Comparison of ENCODE assay signal across 14 cellular contexts in the genomic region with DNA sequence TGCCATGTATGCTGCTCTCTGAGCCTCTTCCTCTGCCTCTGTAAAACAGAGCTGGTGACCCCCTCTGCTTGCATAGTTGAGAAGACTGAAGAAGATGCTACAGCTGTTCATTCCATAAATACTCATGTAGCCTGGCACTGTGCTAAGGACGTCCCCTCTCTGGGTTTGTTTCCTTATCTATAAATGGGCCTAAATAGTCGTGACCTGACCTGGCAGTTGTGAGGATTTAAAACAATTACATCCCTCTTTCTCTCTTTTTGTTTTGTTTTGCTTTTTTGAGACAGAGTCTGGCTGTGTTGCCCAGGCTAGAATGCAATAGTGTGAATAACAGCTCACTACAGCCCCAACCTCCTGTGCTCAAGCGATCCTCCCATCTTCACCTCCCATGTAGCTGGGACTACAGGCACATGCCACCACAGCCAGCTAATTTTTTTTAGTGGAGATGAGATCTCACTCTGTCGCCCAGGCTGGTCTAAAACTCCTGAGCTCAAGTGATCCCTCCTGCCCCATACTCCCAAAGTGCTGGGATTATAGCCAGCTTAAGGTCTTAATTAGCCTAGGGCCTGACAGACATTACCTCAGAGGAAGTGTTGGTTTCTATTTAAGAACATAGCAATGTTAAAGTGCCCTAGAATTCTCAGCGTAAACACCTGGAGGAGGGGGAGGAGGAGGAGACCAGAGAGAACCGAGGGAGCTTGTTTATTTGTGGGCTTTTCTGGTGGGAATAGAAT. TPM values are rescaled to one million over a fixed set of nuclear protein-coding genes. Genes with fewer than 3 reads are reported as not detected.
A peak's percentile ranks its signal among the peaks of the same experiment; 100 is the strongest.
DNase-seq lines count a peak whose midpoint lies in the region; ATAC-seq and TF ChIP-seq lines count a peak whose summit lies in the region.
"Had no signal": no experiment of that assay in that cellular context is flagged by ENCODE, and none has a peak within 500 bp of the region (broad histone marks: within the 10 kb centered on the region; RNA-seq: fewer than 3 reads in every experiment).

No MANE protein-coding gene starts in this region.

- DNase-seq in activated CD8-positive, alpha-beta T cell treated with anti-CD3 and anti-CD28 coated beads, Interleukin-2, amount 10 ng/mL, durations not matched to agents 7 days and 5 days, result no peak
- no peak for DNase-seq in activated CD8-positive, alpha-beta T cell treated with anti-CD3 and anti-CD28 coated beads for 36 hours
- DNase-seq in NCI-H82 (lab: John Stamatoyannopoulos, UW) (peak; percentile 96), myocyte (ENCODE audit: low read depth) (peak; percentile 80), ecto neural progenitor cell (ENCODE audit: low spot score) (no peak), iPS-NIHi11 (ENCODE audit: low spot score) (no peak)
- DNase-seq: AML-193; CD4-positive, alpha-beta T cell; EL; IMR-90; NCI-H1417; NCI-H1930; NCI-H524 had no signal

- no peak for ATAC-seq in activated CD8-positive, alpha-beta T cell treated with anti-CD3 and anti-CD28 coated beads, Interleukin-2, amount 10 ng/mL, durations not matched to agents 7 days and 5 days
- no peak for ATAC-seq in activated CD8-positive, alpha-beta T cell treated with anti-CD3 and anti-CD28 coated beads for 36 hours
- ATAC-seq in GM19455 (IDR thresholded peaks at IDR 0.05; ENCODE audit: unreplicated experiment), result no peak

- no peaks in the 10 kb centered on the region for H3K27me3 Mint-ChIP-seq in activated CD8-positive, alpha-beta T cell treated with anti-CD3 and anti-CD28 coated beads, Interleukin-2, amount 10 ng/mL, durations not matched to agents 7 days and 5 days (ENCODE audit: low read depth)
- no peaks in the 10 kb centered on the region for H3K27me3 Mint-ChIP-seq in activated CD8-positive, alpha-beta T cell treated with anti-CD3 and anti-CD28 coated beads for 36 hours
- H3K27me3 Mint-ChIP-seq: CD4-positive, alpha-beta T cell had no signal

- peaks cover 28% of the 10 kb centered on the region for H3K4me1 Mint-ChIP-seq in activated CD8-positive, alpha-beta T cell treated with anti-CD3 and anti-CD28 coated beads, Interleukin-2, amount 10 ng/mL, durations not matched to agents 7 days and 5 days (ENCODE audit: low read depth)
- peaks cover 8% of the 10 kb centered on the region for H3K4me1 Mint-ChIP-seq in activated CD8-positive, alpha-beta T cell treated with anti-CD3 and anti-CD28 coated beads for 36 hours (ENCODE audit: low read depth)

- peak overlapping the region; percentile 61 for H3K27ac Mint-ChIP-seq in activated CD8-positive, alpha-beta T cell treated with anti-CD3 and anti-CD28 coated beads, Interleukin-2, amount 10 ng/mL, durations not matched to agents 7 days and 5 days
- H3K27ac Mint-ChIP-seq in activated CD8-positive, alpha-beta T cell treated with anti-CD3 and anti-CD28 coated beads for 36 hours, result no peak overlapping the region
- H3K27ac Mint-ChIP-seq: CD4-positive, alpha-beta T cell had no signal

- intact Hi-C loops in activated CD8-positive, alpha-beta T cell treated with anti-CD3 and anti-CD28 coated beads for 36 hours (cut with micrococcal nuclease), result no loop called here

- peaks cover 56% of the 10 kb centered on the region for H3K36me3 Mint-ChIP-seq in activated CD8-positive, alpha-beta T cell treated with anti-CD3 and anti-CD28 coated beads, Interleukin-2, amount 10 ng/mL, durations not matched to agents 7 days and 5 days (ENCODE audit: low read depth)
- peaks cover 28% of the 10 kb centered on the region for H3K36me3 Mint-ChIP-seq in activated CD8-positive, alpha-beta T cell treated with anti-CD3 and anti-CD28 coated beads for 36 hours (ENCODE audit: low read depth)

- no peak for TF ChIP-seq CTCF in activated CD8-positive, alpha-beta T cell treated with anti-CD3 and anti-CD28 coated beads for 36 hours (IDR thresholded peaks at IDR 0.05)

- H3K4me3 Mint-ChIP-seq in activated CD8-positive, alpha-beta T cell treated with anti-CD3 and anti-CD28 coated beads, Interleukin-2, amount 10 ng/mL, durations not matched to agents 7 days and 5 days, result no peak overlapping the region
- H3K4me3 Mint-ChIP-seq in activated CD8-positive, alpha-beta T cell treated with anti-CD3 and anti-CD28 coated beads for 36 hours, result no peak overlapping the region
- H3K4me3 Mint-ChIP-seq: CD4-positive, alpha-beta T cell had no signal

- POLR2A ChIA-PET in activated CD8-positive, alpha-beta T cell treated with anti-CD3 and anti-CD28 coated beads, Interleukin-2, amount 10 ng/mL, durations not matched to agents 7 days and 5 days (lab: Charles Lee), result interaction anchor here (0.6 kb wide), 1 partner anchor 334 kb away, joined by 3 read pairs; no protein-coding TSS in a partner anchor
- POLR2A ChIA-PET in activated CD8-positive, alpha-beta T cell treated with anti-CD3 and anti-CD28 coated beads for 36 hours (lab: Charles Lee), result no interaction called here

- CTCF ChIA-PET in activated CD8-positive, alpha-beta T cell treated with anti-CD3 and anti-CD28 coated beads, Interleukin-2, amount 10 ng/mL, durations not matched to agents 7 days and 5 days (lab: Charles Lee), result interaction anchor here (1.2 kb wide), 1 partner anchor 69 kb away, joined by 3 read pairs; no protein-coding TSS in a partner anchor
- CTCF ChIA-PET in activated CD8-positive, alpha-beta T cell treated with anti-CD3 and anti-CD28 coated beads for 36 hours (lab: Charles Lee), result interaction anchor here (0.7 to 1.2 kb wide), 3 partner anchors 16 to 69 kb away, joined by 3 read pairs; no protein-coding TSS in a partner anchor

- no peaks in the 10 kb centered on the region for H3K9me3 Mint-ChIP-seq in activated CD8-positive, alpha-beta T cell treated with anti-CD3 and anti-CD28 coated beads, Interleukin-2, amount 10 ng/mL, durations not matched to agents 7 days and 5 days (ENCODE audit: insufficient read depth)
- no peaks in the 10 kb centered on the region for H3K9me3 Mint-ChIP-seq in activated CD8-positive, alpha-beta T cell treated with anti-CD3 and anti-CD28 coated beads for 36 hours
- H3K9me3 Mint-ChIP-seq: CD4-positive, alpha-beta T cell had no signal

RNA-seq across cellular contexts. Expression of a gene that starts 4.6 kb away (rescaled TPM):
- total RNA-seq in activated CD8-positive, alpha-beta T cell treated with anti-CD3 and anti-CD28 coated beads, Interleukin-2, amount 10 ng/mL, durations not matched to agents 7 days and 5 days, result 10 to 100 TPM; 43.6 to 44.5 TPM
- total RNA-seq in activated CD8-positive, alpha-beta T cell treated with anti-CD3 and anti-CD28 coated beads for 36 hours, result 10 to 100 TPM; 19.8 to 22.6 TPM
- 1.6 and 5.3 TPM in 2 replicates for total RNA-seq in myocyte
- polyA plus RNA-seq in myocyte (2012), result 0.84 TPM

RNA-seq across cellular contexts. Expression of a gene that starts 5.3 kb away (rescaled TPM):
- 1 to 10 TPM; 5.7 to 5.8 TPM for total RNA-seq in activated CD8-positive, alpha-beta T cell treated with anti-CD3 and anti-CD28 coated beads, Interleukin-2, amount 10 ng/mL, durations not matched to agents 7 days and 5 days
- 1 to 10 TPM; 3.4 to 3.7 TPM for total RNA-seq in activated CD8-positive, alpha-beta T cell treated with anti-CD3 and anti-CD28 coated beads for 36 hours
- total RNA-seq in myocyte, result 14.4 and 16.0 TPM in 2 replicates
- 14.1 TPM for polyA plus RNA-seq in myocyte (2012)

RNA-seq across cellular contexts. Expression of a gene that starts 26.7 kb away (rescaled TPM):
- total RNA-seq in activated CD8-positive, alpha-beta T cell treated with anti-CD3 and anti-CD28 coated beads, Interleukin-2, amount 10 ng/mL, durations not matched to agents 7 days and 5 days, result 1 to 10 TPM in 1 of 2 experiments, under 1 TPM in 1; 0.74 to 1.7 TPM
- 1 to 10 TPM in 1 of 2 experiments, under 1 TPM in 1; 0.74 to 1.2 TPM for total RNA-seq in activated CD8-positive, alpha-beta T cell treated with anti-CD3 and anti-CD28 coated beads for 36 hours
- total RNA-seq in myocyte, result 4.9 and 7.6 TPM in 2 replicates
- polyA plus RNA-seq in myocyte (2012), result 61.9 TPM

RNA-seq across cellular contexts. Expression of a gene that starts 45.3 kb away (rescaled TPM):
- 10 to 100 TPM; 43.3 to 47.2 TPM for total RNA-seq in activated CD8-positive, alpha-beta T cell treated with anti-CD3 and anti-CD28 coated beads, Interleukin-2, amount 10 ng/mL, durations not matched to agents 7 days and 5 days
- total RNA-seq in activated CD8-positive, alpha-beta T cell treated with anti-CD3 and anti-CD28 coated beads for 36 hours, result 10 to 100 TPM; 36.5 to 37.5 TPM
- 18.2 and 33.9 TPM in 2 replicates for total RNA-seq in myocyte
- 29.9 TPM for polyA plus RNA-seq in myocyte (2012)

RNA-seq across cellular contexts. Expression of a gene that starts 50.7 kb away (rescaled TPM):
- total RNA-seq in activated CD8-positive, alpha-beta T cell treated with anti-CD3 and anti-CD28 coated beads, Interleukin-2, amount 10 ng/mL, durations not matched to agents 7 days and 5 days, result 1 to 10 TPM; 1.8 to 2.6 TPM
- 1 to 10 TPM; 2.4 to 3.3 TPM for total RNA-seq in activated CD8-positive, alpha-beta T cell treated with anti-CD3 and anti-CD28 coated beads for 36 hours
- not detected in 2 replicates for total RNA-seq in myocyte
- polyA plus RNA-seq in myocyte (2012), result 0.39 TPM
- total RNA-seq: IMR-90 had no signal

Comparison
In these comparisons a context has a peak if more than half of its experiments do, and no peak if none do; other contexts are left out.
1. DNase-seq: peak in NCI-H82 (single experiment) and myocyte (single experiment); none in activated CD8-positive, alpha-beta T cell treated with anti-CD3 and anti-CD28 coated beads, Interleukin-2, amount 10 ng/mL, durations not matched to agents 7 days and 5 days (single experiment), activated CD8-positive, alpha-beta T cell treated with anti-CD3 and anti-CD28 coated beads for 36 hours (single experiment), ecto neural progenitor cell (single experiment) and iPS-NIHi11 (single experiment).